In the genomic region with DNA sequence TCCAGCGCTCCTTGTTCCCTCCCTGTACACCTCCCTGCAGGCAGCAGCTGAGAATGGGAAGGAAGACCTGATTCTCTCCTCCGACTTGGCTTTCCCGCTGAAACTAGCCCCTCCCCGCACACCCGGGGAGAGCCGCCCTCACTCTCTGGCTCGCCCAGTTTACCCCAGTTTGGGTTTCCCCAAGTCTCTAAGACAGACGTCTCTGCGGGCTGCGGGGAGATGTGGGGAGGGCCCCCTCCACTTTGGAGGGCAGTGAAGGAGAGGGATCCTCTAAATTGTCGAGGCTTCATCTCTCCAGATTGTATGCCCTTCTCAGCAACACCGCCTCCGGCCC, we compare ENCODE assay signal across 8 cellular contexts. TPM values are rescaled to one million over a fixed set of nuclear protein-coding genes. Genes with fewer than 3 reads are reported as not detected.
DNase-seq lines count a peak whose midpoint lies in the region; ATAC-seq, FAIRE-seq and TF ChIP-seq lines count a peak whose summit lies in the region.

No MANE protein-coding gene starts in this region.

- no peaks in the 10 kb centered on the region for H3K9me2 ChIP-seq in PC-9 (ENCODE audit: insufficient read depth)

- H3K4me1 ChIP-seq in PC-9 (replicated peaks; ENCODE audit: insufficient read depth) = peaks cover 41% of the 10 kb centered on the region
- H3K4me1 ChIP-seq in astrocyte (ENCODE audit: insufficient read depth, low read length) = peaks cover 25% of the 10 kb centered on the region

- H3K36me3 ChIP-seq in PC-9 (ENCODE audit: low read depth) = peaks cover 11% of the 10 kb centered on the region; the same call in 1 of the 2 replicates
- H3K36me3 ChIP-seq in astrocyte (ENCODE audit: insufficient read depth, low read length) = no peaks in the 10 kb centered on the region

- no peak for TF ChIP-seq CTCF in GM13977 (IDR thresholded peaks at IDR 0.05; ENCODE audit: extremely low read depth, insufficient read depth, missing control alignments)
- no peak for TF ChIP-seq CTCF in PC-9 (conservative IDR thresholded peaks at IDR 0.05)
- no peak for TF ChIP-seq CTCF in astrocyte (IDR thresholded peaks at IDR 0.05; ENCODE audit: insufficient read depth, low read depth, low read length)

- H3K79me2 ChIP-seq in PC-9 (ENCODE audit: low read depth) (peaks cover 26% of the 10 kb centered on the region), astrocyte (ENCODE audit: insufficient read depth, low read length) (no peaks in the 10 kb centered on the region)

- no peaks in the 10 kb centered on the region for H4K20me1 ChIP-seq in PC-9 (ENCODE audit: insufficient read depth)
- no peaks in the 10 kb centered on the region for H4K20me1 ChIP-seq in astrocyte (ENCODE audit: insufficient read depth, low read length)

- H3K9me3 ChIP-seq in PC-9 (ENCODE audit: insufficient read depth, low read depth) (no peaks in the 10 kb centered on the region), astrocyte (ENCODE audit: insufficient read depth, low read depth, low read length) (no peaks in the 10 kb centered on the region)

- intact Hi-C loops in PC-9 (cut with micrococcal nuclease; ENCODE audit: unreplicated experiment) = loop anchor here (5.0 kb wide), 3 partner anchors 61 to 284 kb away; no protein-coding TSS in a partner anchor

- CTCF ChIA-PET in PC-9 (lab: Charles Lee) (interaction anchor here (0.6 to 1.4 kb wide), 2 partner anchors 9 to 13 kb away, joined by 5 to 16 read pairs; a partner anchor contains a TSS), HEK293T (lab: Yijun Ruan, JAX) (no interaction called here)

- peaks cover 15% of the 10 kb centered on the region for H3K27me3 Mint-ChIP-seq in astrocyte (ENCODE audit: low read depth, unreplicated experiment)

- no peak overlapping the region for H3K27ac Mint-ChIP-seq in astrocyte (ENCODE audit: unreplicated experiment)

- H2AFZ ChIP-seq in PC-9 (no peak overlapping the region), astrocyte (ENCODE audit: low read depth, low read length) (peak overlapping the region; percentile 56)

- peak overlapping the region; percentile 83 for H3K4me3 ChIP-seq in PC-9
- H3K4me3 ChIP-seq in astrocyte (ENCODE audit: insufficient read depth, low read depth, low read length) = no peak overlapping the region

- BruUV-seq in PC-9 (replicated peaks; lab: Mats Ljungman, UMichigan) = TSS peak; percentile 40

- H3K4me2 ChIP-seq in PC-9 = peak overlapping the region; percentile 97
- peak overlapping the region; percentile 67 for H3K4me2 ChIP-seq in astrocyte (ENCODE audit: low read length)

- peak overlapping the region; percentile 45 for H3K4me3 Mint-ChIP-seq in astrocyte (ENCODE audit: unreplicated experiment)

- no peak for ATAC-seq in GM21528 (IDR thresholded peaks at IDR 0.05; ENCODE audit: low FRiP score, unreplicated experiment)

- peaks cover 15% of the 10 kb centered on the region for H3K4me1 Mint-ChIP-seq in astrocyte (ENCODE audit: low read depth, unreplicated experiment)

- no peak for FAIRE-seq in astrocyte (lab: Jason Lieb, UNC)

- H3K9me3 Mint-ChIP-seq in astrocyte (ENCODE audit: unreplicated experiment) = no peaks in the 10 kb centered on the region

- no peak overlapping the region for H3K9ac ChIP-seq in astrocyte (ENCODE audit: low read length)

- H3K27ac ChIP-seq in PC-9 (peak overlapping the region; percentile 93), astrocyte (ENCODE audit: low read depth, low read length) (no peak overlapping the region)

- POLR2A ChIA-PET in PC-9 (lab: Charles Lee; ENCODE audit: unreplicated experiment) (no interaction called here), HEK293T (lab: Yijun Ruan, JAX) (no interaction called here)

- in situ Hi-C loops in GM13977 (cut with MboI; ENCODE audit: low pct_unique_long_range_greater_than_20kb, low sequenced_read_pairs, unreplicated experiment) = no loop called here

- H3F3A ChIP-seq in PC-9 (ENCODE audit: insufficient read depth, low read depth) = peaks cover 40% of the 10 kb centered on the region

- H3K27me3 ChIP-seq in PC-9 (ENCODE audit: insufficient read depth, low read depth) (no peaks in the 10 kb centered on the region), astrocyte (ENCODE audit: insufficient read depth, low read length) (peaks cover 9% of the 10 kb centered on the region)

- peaks cover 4% of the 10 kb centered on the region for H3K36me3 Mint-ChIP-seq in astrocyte (ENCODE audit: low read depth, unreplicated experiment)

- DNase-seq in GM13977 (ENCODE audit: low spot score) = peak; percentile 80
- DNase-seq in PC-9 = peak; percentile 56 to 61
- no peak for DNase-seq in astrocyte (ENCODE audit: low read depth)
- peak; percentile 78 for DNase-seq in left kidney (ENCODE audit: low read depth, low spot score)
- peak in 5 of 6 experiments; percentile 19 to 56 (median 51) for DNase-seq in stimulated activated naive CD4-positive, alpha-beta T cell (lab: John Stamatoyannopoulos, UW)
- DNase-seq in HEK293T (ENCODE audit: extremely low spot score) = no peak
- no peak for DNase-seq in 8988T

TF ChIP-seq in HEK293T, 16 proteins besides CTCF, POLR2A, EP300 and RAD21:
- no peak for TF ChIP-seq SUZ12 (IDR thresholded peaks at IDR 0.05)
- no peak for TF ChIP-seq ZNF384 (IDR thresholded peaks at IDR 0.05)
- no peak for TF ChIP-seq BHLHE40 (IDR thresholded peaks at IDR 0.05; ENCODE audit: borderline replicate concordance)
- no peak for TF ChIP-seq FOXA1 (IDR thresholded peaks at IDR 0.05)
- TF ChIP-seq ELF4 (IDR thresholded peaks at IDR 0.05) = no peak
- TF ChIP-seq FOXM1 (IDR thresholded peaks at IDR 0.05; ENCODE audit: borderline replicate concordance) = no peak
- TF ChIP-seq NFRKB (IDR thresholded peaks at IDR 0.05) = no peak
- no peak for TF ChIP-seq TARDBP (IDR thresholded peaks at IDR 0.05)
- TF ChIP-seq L3MBTL2 (conservative IDR thresholded peaks at IDR 0.05) = no peak
- TF ChIP-seq, protein P1, sequence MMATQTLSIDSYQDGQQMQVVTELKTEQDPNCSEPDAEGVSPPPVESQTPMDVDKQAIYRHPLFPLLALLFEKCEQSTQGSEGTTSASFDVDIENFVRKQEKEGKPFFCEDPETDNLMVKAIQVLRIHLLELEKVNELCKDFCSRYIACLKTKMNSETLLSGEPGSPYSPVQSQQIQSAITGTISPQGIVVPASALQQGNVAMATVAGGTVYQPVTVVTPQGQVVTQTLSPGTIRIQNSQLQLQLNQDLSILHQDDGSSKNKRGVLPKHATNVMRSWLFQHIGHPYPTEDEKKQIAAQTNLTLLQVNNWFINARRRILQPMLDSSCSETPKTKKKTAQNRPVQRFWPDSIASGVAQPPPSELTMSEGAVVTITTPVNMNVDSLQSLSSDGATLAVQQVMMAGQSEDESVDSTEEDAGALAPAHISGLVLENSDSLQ (IDR thresholded peaks at IDR 0.05) = no peak
- TF ChIP-seq LEF1 (IDR thresholded peaks at IDR 0.05; ENCODE audit: borderline replicate concordance) = no peak
- TF ChIP-seq ARNT (IDR thresholded peaks at IDR 0.05) = no peak
- TF ChIP-seq FOXK2 (IDR thresholded peaks at IDR 0.05) = no peak
- TF ChIP-seq CTBP1 (IDR thresholded peaks at IDR 0.05; ENCODE audit: borderline replicate concordance) = no peak
- TF ChIP-seq SP1 (IDR thresholded peaks at IDR 0.05) = no peak
- no peak for TF ChIP-seq HDGF (IDR thresholded peaks at IDR 0.05; ENCODE audit: borderline replicate concordance)

RNA-seq across cellular contexts. Expression of a gene that starts 0.8 kb away (rescaled TPM):
- total RNA-seq in PC-9 (2021) (49.1 and 55.9 TPM in 2 replicates), astrocyte (1.8 and 3.3 TPM in 2 replicates)

RNA-seq across cellular contexts. Expression of a gene that starts 8.2 kb away (rescaled TPM):
- total RNA-seq in PC-9 (2021) = 49.2 and 50.8 TPM in 2 replicates
- total RNA-seq in astrocyte = 38.9 and 41.3 TPM in 2 replicates

RNA-seq across cellular contexts. Expression of a gene that starts 38.7 kb away (rescaled TPM):
- total RNA-seq in PC-9 (2021) (87.2 and 90.6 TPM in 2 replicates), astrocyte (64.0 and 70.4 TPM in 2 replicates)

RNA-seq across cellular contexts. Expression of a gene that starts 50.7 kb away (rescaled TPM):
- total RNA-seq in PC-9 (2021) (15.0 and 16.2 TPM in 2 replicates), astrocyte (12.2 and 15.6 TPM in 2 replicates)

Comparison
In these comparisons a context has a peak if more than half of its experiments do, and no peak if none do; other contexts are left out.
1. DNase-seq: peak in GM13977 (single experiment), PC-9 (2 of 2), left kidney (single experiment) and stimulated activated naive CD4-positive, alpha-beta T cell (5 of 6); none in astrocyte (single experiment), HEK293T (single experiment) and 8988T (single experiment).
2. RNA of a gene that starts 0.8 kb away (total RNA-seq): 49.1 to 55.9 TPM in PC-9; 1.8 to 3.3 TPM in astrocyte; every median in the first group is over 10 times any median in the second.